24 cellular contexts compared by ENCODE assay signal in genomic region chr6:6248651-6249050, GRCh38.
DNase-seq lines count a peak whose midpoint lies in the region; ATAC-seq, FAIRE-seq and TF ChIP-seq lines count a peak whose summit lies in the region.
"Had no signal": no experiment of that assay in that cellular context is flagged by ENCODE, and none has a peak within 500 bp of the region (broad histone marks: within the 10 kb centered on the region; RNA-seq: fewer than 3 reads in every experiment).

No MANE protein-coding gene starts in this region.

- no peaks in the 10 kb centered on the region for H3K9me3 Mint-ChIP-seq in activated CD4-positive, alpha-beta memory T cell treated with anti-CD3 and anti-CD28 coated beads, Interleukin-2, amount 10 ng/mL, durations not matched to agents 7 days and 5 days
- H3K9me3 Mint-ChIP-seq: activated naive CD8-positive, alpha-beta T cell treated with anti-CD3 and anti-CD28 coated beads for 36 hours; mesothelial cell of epicardium; natural killer cell had no signal

- H4K20me1 ChIP-seq in GM12878 (ENCODE audit: control insufficient read depth, insufficient read depth) = no peaks in the 10 kb centered on the region

- no peak overlapping the region for H2AFZ ChIP-seq in GM12878 (ENCODE audit: control insufficient read depth, low read depth, low read length)

- H3K36me3 Mint-ChIP-seq in activated CD4-positive, alpha-beta memory T cell treated with anti-CD3 and anti-CD28 coated beads, Interleukin-2, amount 10 ng/mL, durations not matched to agents 7 days and 5 days (ENCODE audit: low read depth) = no peaks in the 10 kb centered on the region
- H3K36me3 Mint-ChIP-seq: activated naive CD8-positive, alpha-beta T cell treated with anti-CD3 and anti-CD28 coated beads for 36 hours; mesothelial cell of epicardium; natural killer cell had no signal

- no peak overlapping the region for H3K27ac Mint-ChIP-seq in activated CD4-positive, alpha-beta memory T cell treated with anti-CD3 and anti-CD28 coated beads, Interleukin-2, amount 10 ng/mL, durations not matched to agents 7 days and 5 days
- H3K27ac Mint-ChIP-seq: activated naive CD8-positive, alpha-beta T cell treated with anti-CD3 and anti-CD28 coated beads for 36 hours; mesothelial cell of epicardium; natural killer cell had no signal

- H3K27ac ChIP-seq in GM12878 (ENCODE audit: control insufficient read depth, insufficient read depth) (no peak overlapping the region), tibial artery (no peak overlapping the region)
- H3K27ac ChIP-seq: ascending aorta, C4-2B, stomach, transverse colon had no signal

- H3K27me3 Mint-ChIP-seq in activated CD4-positive, alpha-beta memory T cell treated with anti-CD3 and anti-CD28 coated beads, Interleukin-2, amount 10 ng/mL, durations not matched to agents 7 days and 5 days = peaks cover 11% of the 10 kb centered on the region

- no peaks in the 10 kb centered on the region for H3K27me3 ChIP-seq in GM12878 (replicated peaks in 1 of 2; ENCODE audit: control insufficient read depth in 2 of 2, insufficient read depth in 2 of 2, low read length in 1 of 2)
- H3K27me3 ChIP-seq in tibial artery = no peaks in the 10 kb centered on the region
- H3K27me3 ChIP-seq: ascending aorta, transverse colon had no signal

- DNase-seq in GM12878 (ENCODE audit: low read depth, low spot score) = no peak
- DNase-seq in islet precursor cell = no peak
- no peak for DNase-seq in activated CD4-positive, alpha-beta memory T cell treated with anti-CD3 and anti-CD28 coated beads, Interleukin-2, amount 10 ng/mL, durations not matched to agents 7 days and 5 days
- no peak for DNase-seq in tibial artery
- DNase-seq in HT-29 (ENCODE audit: low spot score) = no peak
- DNase-seq: activated CD8-positive, alpha-beta memory T cell treated with anti-CD3 and anti-CD28 coated beads, Interleukin-2, amount 50 U/mL, for 4 hours; activated naive CD8-positive, alpha-beta T cell treated with anti-CD3 and anti-CD28 coated beads for 36 hours; DND-41; KG1; natural killer cell; NCI-H146; NCI-H524 treated with DMSO at 0.1 percent for 48 hours; stimulated activated CD8-positive, alpha-beta memory T cell treated with anti-CD3 and anti-CD28 coated beads, Interleukin-4, amount 100 ng/mL, for 48 hours; stomach; transverse colon had no signal

- no peak for TF ChIP-seq POLR2A in GM12878 (IDR thresholded peaks at IDR 0.05; ENCODE audit: low read depth, low read length)

- no peaks in the 10 kb centered on the region for H3K4me1 Mint-ChIP-seq in activated CD4-positive, alpha-beta memory T cell treated with anti-CD3 and anti-CD28 coated beads, Interleukin-2, amount 10 ng/mL, durations not matched to agents 7 days and 5 days
- H3K4me1 Mint-ChIP-seq: mesothelial cell of epicardium had no signal

- TF ChIP-seq EP300 in GM12878 (IDR thresholded peaks at IDR 0.05; ENCODE audit: borderline replicate concordance in 1 of 2, control insufficient read depth in 1 of 2, low read depth in 2 of 2, low read length in 2 of 2) = no peak

- CTCF ChIA-PET in GM12878 (lab: Yijun Ruan, JAX) = interaction anchor here (0.8 to 1.5 kb wide), 4 partner anchors 10 to 246 kb away, joined by 3 to 5 read pairs (median 3); no protein-coding TSS in a partner anchor
- CTCF ChIA-PET in activated CD4-positive, alpha-beta memory T cell treated with anti-CD3 and anti-CD28 coated beads, Interleukin-2, amount 10 ng/mL, durations not matched to agents 7 days and 5 days (lab: Charles Lee) = no interaction called here

- no peak overlapping the region for H3K4me3 ChIP-seq in GM12878
- H3K4me3 ChIP-seq in tibial artery = no peak overlapping the region
- H3K4me3 ChIP-seq: ascending aorta, stomach, transverse colon had no signal

- no peak overlapping the region for H3K4me2 ChIP-seq in GM12878 (ENCODE audit: control insufficient read depth, insufficient read depth)

- RAD21 ChIA-PET in GM12878 (lab: Charles Lee; ENCODE audit: unreplicated experiment) = interaction anchor here (1.5 kb wide), 1 partner anchor 67 kb away, joined by 3 read pairs; no protein-coding TSS in a partner anchor

- no peak for TF ChIP-seq RAD21 in GM12878 (IDR thresholded peaks at IDR 0.05; ENCODE audit: insufficient read depth, low read depth, low read length)

- H3K9ac ChIP-seq in GM12878 (ENCODE audit: control insufficient read depth, insufficient read depth, low read length) = no peak overlapping the region

- no peaks in the 10 kb centered on the region for H3K79me2 ChIP-seq in GM12878 (ENCODE audit: control insufficient read depth, insufficient read depth, low read length)

- in situ Hi-C loops in GM12878 (cut with MboI) = no loop called here

- H3K9me3 ChIP-seq in GM12878 (replicated peaks; ENCODE audit: control insufficient read depth, insufficient read depth, low read length) (no peaks in the 10 kb centered on the region), tibial artery (no peaks in the 10 kb centered on the region)
- H3K9me3 ChIP-seq: ascending aorta, stomach, transverse colon had no signal

- POLR2A ChIA-PET in GM12878 (lab: Charles Lee) = no interaction called here
- POLR2A ChIA-PET in activated CD4-positive, alpha-beta memory T cell treated with anti-CD3 and anti-CD28 coated beads, Interleukin-2, amount 10 ng/mL, durations not matched to agents 7 days and 5 days (lab: Charles Lee) = no interaction called here

- intact Hi-C loops in GM12878 (cut with micrococcal nuclease; ENCODE audit: unreplicated experiment) = no loop called here
- intact Hi-C loops in tibial artery (cut with DNase I; ENCODE audit: low total_unique reads) = no loop called here

- SMC1A ChIA-PET in GM12878 (lab: Charles Lee; ENCODE audit: uncharacterized antibody, unreplicated experiment) = interaction anchor here (0.9 to 3.3 kb wide), 5 partner anchors 9 to 142 kb away, joined by 3 to 15 read pairs (median 6); no protein-coding TSS in a partner anchor

- WGBS in GM12878 (ENCODE audit: insufficient coverage, insufficient replicate concordance, low lambda C conversion rate, missing lambda C conversion rate) = 0% methylated on average over 2 of the region's 2 CpGs

- ATAC-seq in GM19395 (IDR thresholded peaks at IDR 0.05; ENCODE audit: unreplicated experiment) (peak; percentile 70), GM21619 (IDR thresholded peaks at IDR 0.05; ENCODE audit: unreplicated experiment) (peak; percentile 64), HG03139 (IDR thresholded peaks at IDR 0.05; ENCODE audit: unreplicated experiment) (peak; percentile 58), GM12878 (peak; percentile 62)
- ATAC-seq: natural killer cell had no signal

- H3K36me3 ChIP-seq in GM12878 (ENCODE audit: control insufficient read depth in 2 of 2, insufficient read depth in 2 of 2, low read length in 1 of 2) (no peaks in the 10 kb centered on the region), tibial artery (no peaks in the 10 kb centered on the region)
- H3K36me3 ChIP-seq: ascending aorta, stomach, transverse colon had no signal

- no peaks in the 10 kb centered on the region for H3K4me1 ChIP-seq in GM12878 (ENCODE audit: control insufficient read depth, insufficient read depth, low read length)
- no peaks in the 10 kb centered on the region for H3K4me1 ChIP-seq in tibial artery
- H3K4me1 ChIP-seq: ascending aorta, stomach had no signal

- TF ChIP-seq CTCF in GM12878 (IDR thresholded peaks at IDR 0.05 in 2 of 3, conservative IDR thresholded peaks at IDR 0.05 in 1 of 3; ENCODE audit: control insufficient read depth in 2 of 3, extremely low read depth in 1 of 3, insufficient read depth in 1 of 3, low read depth in 3 of 3, low read length in 3 of 3) (no peak), tibial artery (IDR thresholded peaks at IDR 0.05) (no peak)

- FAIRE-seq in GM12878 (lab: Jason Lieb, UNC) = no peak
- FAIRE-seq: GM12891, HTR-8/SVneo, keratinocyte had no signal

- no peak overlapping the region for H3K4me3 Mint-ChIP-seq in activated CD4-positive, alpha-beta memory T cell treated with anti-CD3 and anti-CD28 coated beads, Interleukin-2, amount 10 ng/mL, durations not matched to agents 7 days and 5 days
- H3K4me3 Mint-ChIP-seq: activated naive CD8-positive, alpha-beta T cell treated with anti-CD3 and anti-CD28 coated beads for 36 hours; mesothelial cell of epicardium; natural killer cell had no signal

- BruUV-seq in GM12878 (replicated peaks; lab: Mats Ljungman, UMichigan) = no TSS peak

TF ChIP-seq in GM12878, 131 proteins besides CTCF, POLR2A, EP300 and RAD21 (continues in another document):
- TF ChIP-seq BRCA1 (IDR thresholded peaks at IDR 0.05; ENCODE audit: low read depth, low read length) (no peak), EZH2 (IDR thresholded peaks at IDR 0.05; ENCODE audit: borderline replicate concordance, control insufficient read depth, low read depth, low read length) (no peak), YBX1 (IDR thresholded peaks at IDR 0.05) (no peak), YY1 (IDR thresholded peaks at IDR 0.05; ENCODE audit: low read depth, low read length) (no peak), MLLT1 (IDR thresholded peaks at IDR 0.05) (no peak)
